In genomic region chr16:16149710-16150116, GRCh38 we compare ENCODE assay signal across 23 cellular contexts.
DNase-seq lines count a peak whose midpoint lies in the region; ATAC-seq and TF ChIP-seq lines count a peak whose summit lies in the region.
"Had no signal": no experiment of that assay in that cellular context is flagged by ENCODE, and none has a peak within 500 bp of the region (broad histone marks: within the 10 kb centered on the region; RNA-seq: fewer than 3 reads in every experiment).

No MANE protein-coding gene starts in this region.

- intact Hi-C loops in left ventricle myocardium inferior (cut with micrococcal nuclease) = no loop called here
- intact Hi-C loops in left ventricle myocardium superior (cut with micrococcal nuclease) = no loop called here
- intact Hi-C loops in right cardiac atrium (cut with DNase I) = no loop called here
- intact Hi-C loops in psoas muscle (cut with DNase I) = loop anchor here in 1 of 2 donors (5.0 kb wide), 1 partner anchor 38 kb away; no protein-coding TSS in a partner anchor
- intact Hi-C loops in head of caudate nucleus (cut with DNase I) = no loop called here

- ATAC-seq in left ventricle myocardium superior (no peak), right cardiac atrium (peak; percentile 16 to 19), psoas muscle (peak in 3 of 4 donors; percentile 7 to 17 (median 14)), GM18517 (IDR thresholded peaks at IDR 0.05; ENCODE audit: unreplicated experiment) (no peak)

- H3K27me3 ChIP-seq in left ventricle myocardium inferior (ENCODE audit: low read depth) (no peaks in the 10 kb centered on the region), right cardiac atrium (ENCODE audit: control insufficient read depth, insufficient read depth) (no peaks in the 10 kb centered on the region), psoas muscle (ENCODE audit: insufficient read depth in 3 of 3, low read length in 2 of 3) (no peaks in the 10 kb centered on the region), suprapubic skin (no peaks in the 10 kb centered on the region)
- H3K27me3 ChIP-seq: gastrocnemius medialis, tibial nerve had no signal

- H3K36me3 ChIP-seq in left ventricle myocardium inferior (no peaks in the 10 kb centered on the region), psoas muscle (ENCODE audit: insufficient read depth in 1 of 2, low read depth in 1 of 2) (peaks cover 0 to 9% of the 10 kb centered on the region in 2 donors), suprapubic skin (peaks cover 6% of the 10 kb centered on the region)
- H3K36me3 ChIP-seq: gastrocnemius medialis had no signal

- H3K9me3 ChIP-seq in left ventricle myocardium inferior (replicated peaks) (no peaks in the 10 kb centered on the region), right cardiac atrium (ENCODE audit: control insufficient read depth, low read length) (no peaks in the 10 kb centered on the region), psoas muscle (no peaks in the 10 kb centered on the region), suprapubic skin (no peaks in the 10 kb centered on the region)
- H3K9me3 ChIP-seq: gastrocnemius medialis, tibial nerve had no signal

- DNase-seq in left ventricle myocardium inferior (no peak), left ventricle myocardium superior (no peak), right cardiac atrium (no peak), psoas muscle (no peak), head of caudate nucleus (no peak), suprapubic skin (ENCODE audit: low spot score in 2 of 2) (no peak), MV-4-11 (lab: John Stamatoyannopoulos, UW) (no peak)
- DNase-seq: ACHN; activated CD4-positive, alpha-beta T cell treated with anti-CD3 and anti-CD28 coated beads, Interleukin-2, amount 10 ng/mL, durations not matched to agents 7 days and 5 days; Calu3; effector CD4-positive, alpha-beta T cell; erythroblast; NCI-H1417; NCI-H2107; stimulated activated CD4-positive, alpha-beta T cell treated with anti-CD3 and anti-CD28 coated beads, Interleukin-2, amount 100 ng/mL, for 48 hours; stimulated activated naive B cell treated with anti-CD40 and anti-IgM and Interleukin-4, amounts not matched to agents 10 μg/mL and 1 μg/mL and 100 μg/mL, for 72 hours had no signal

- WGBS in right cardiac atrium = 76% methylated on average over 10 of the region's 10 CpGs
- WGBS in psoas muscle, 3 donors = 54 to 63% (median 56%) methylated on average over 10 of the region's 10 CpGs
- WGBS in suprapubic skin = 87% methylated on average over 5 of the region's 10 CpGs

- H3K4me3 ChIP-seq in left ventricle myocardium inferior (no peak overlapping the region), right cardiac atrium (ENCODE audit: low read length) (no peak overlapping the region), psoas muscle (no peak overlapping the region), suprapubic skin (no peak overlapping the region)
- H3K4me3 ChIP-seq: gastrocnemius medialis, GM23338, smooth muscle cell, tibial nerve had no signal

- no peak for TF ChIP-seq EP300 in suprapubic skin (IDR thresholded peaks at IDR 0.05)

- no peak for TF ChIP-seq POLR2A in suprapubic skin (IDR thresholded peaks at IDR 0.05)

- TF ChIP-seq CTCF in left ventricle myocardium inferior (IDR thresholded peaks at IDR 0.05; ENCODE audit: borderline replicate concordance) (no peak), psoas muscle (IDR thresholded peaks at IDR 0.05) (no peak), suprapubic skin (IDR thresholded peaks at IDR 0.05) (no peak)

- H3K4me1 ChIP-seq in left ventricle myocardium inferior (peaks cover 26% of the 10 kb centered on the region), right cardiac atrium (ENCODE audit: control insufficient read depth, insufficient read depth, low read length) (peaks cover 4% of the 10 kb centered on the region), psoas muscle (peaks cover 14% of the 10 kb centered on the region), suprapubic skin (peaks cover 12% of the 10 kb centered on the region)

- H3K27ac ChIP-seq in left ventricle myocardium inferior (replicated peaks) = peak overlapping the region; percentile 71
- peak overlapping the region; percentile 34 for H3K27ac ChIP-seq in right cardiac atrium (ENCODE audit: low read length)
- H3K27ac ChIP-seq in psoas muscle = peak overlapping the region; percentile 27
- H3K27ac ChIP-seq in suprapubic skin = no peak overlapping the region
- H3K27ac ChIP-seq: C4-2B, tibial nerve, VCaP had no signal

Comparison
In these comparisons a context has a peak if more than half of its experiments do, and no peak if none do; other contexts are left out.
1. ATAC-seq: peak in right cardiac atrium (2 of 2) and psoas muscle (3 of 4); none in left ventricle myocardium superior (single experiment) and GM18517 (single experiment).